Comparison of ENCODE assay signal across 24 cellular contexts in the genomic region with DNA sequence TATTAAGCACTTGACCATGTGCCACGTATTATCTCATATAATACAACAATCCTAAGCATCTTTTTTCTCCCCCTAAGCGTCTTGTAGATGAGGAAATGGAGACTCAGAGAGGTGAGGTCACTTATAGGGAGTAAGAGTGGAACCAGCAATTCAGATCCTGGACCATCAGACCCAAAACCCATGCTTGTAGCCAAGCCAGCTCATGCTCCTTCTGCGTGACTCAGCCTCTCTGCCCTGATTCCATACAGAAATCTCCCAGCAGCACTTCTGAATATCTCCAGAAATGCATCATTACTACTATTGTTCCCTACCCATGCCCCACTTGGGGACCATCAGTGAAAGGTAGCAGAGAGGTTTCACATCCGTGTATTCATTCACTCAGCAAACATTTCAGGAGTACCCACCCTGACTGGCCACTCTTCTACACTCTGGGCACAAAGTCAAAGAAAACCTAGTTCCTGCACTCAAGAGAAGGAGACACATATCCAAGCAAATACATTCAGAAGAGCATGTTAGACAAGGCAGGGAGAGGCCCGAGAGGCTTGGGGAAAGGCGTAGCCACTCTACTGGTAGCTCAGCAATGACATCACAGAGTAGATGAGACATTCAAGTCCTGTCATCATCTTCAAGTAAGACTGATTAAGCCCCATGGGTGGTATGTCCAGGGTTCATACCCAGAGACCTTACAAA.
DNase-seq lines count a peak whose midpoint lies in the region; ATAC-seq and TF ChIP-seq lines count a peak whose summit lies in the region.
"Had no signal": no experiment of that assay in that cellular context is flagged by ENCODE, and none has a peak within 500 bp of the region (broad histone marks: within the 10 kb centered on the region; RNA-seq: fewer than 3 reads in every experiment).

No MANE protein-coding gene starts in this region.

- H3K27me3 ChIP-seq in MG63, result no peaks in the 10 kb centered on the region
- H3K27me3 ChIP-seq: BLaER1 treated with 17β-estradiol and CSF1 and Interleukin-3, amounts not matched to agents 10 nM and 100 nM; esophagus muscularis mucosa; ovary; upper lobe of left lung had no signal

- no peak for TF ChIP-seq CTCF in choroid plexus epithelial cell (conservative IDR thresholded peaks at IDR 0.05; ENCODE audit: low read depth, low read length)

- DNase-seq in AG08395 (ENCODE audit: low spot score) (peak; percentile 64), MG63 (peak; percentile 31), choroid plexus epithelial cell (ENCODE audit: low read depth) (peak; percentile 72), islet precursor cell (peak; percentile 25), NOMO-1 (lab: John Stamatoyannopoulos, UW; ENCODE audit: unreplicated experiment in 2 of 2) (no peak), retina (no peak)
- DNase-seq: activated CD4-positive, CD25-positive, alpha-beta regulatory T cell treated with anti-CD3 and anti-CD28 coated beads, Interleukin-2, amount 50 U/mL, for 72 hours; activated naive CD4-positive, alpha-beta T cell treated with anti-CD3 and anti-CD28 coated beads, Interleukin-2, amount 10 ng/mL, durations not matched to agents 7 days and 5 days; activated T-cell treated with anti-CD3 and anti-CD28 coated beads, Interleukin-2, amount 50 U/mL, for 72 hours; aorta; Caco-2; DND-41; effector memory CD4-positive, alpha-beta T cell; midbrain; NCI-H1092 treated with DMSO at 0.1 percent for 48 hours; NCI-H2029; ovary had no signal

- ATAC-seq in GM21619 (IDR thresholded peaks at IDR 0.05; ENCODE audit: unreplicated experiment) (no peak), GM21737 (IDR thresholded peaks at IDR 0.05; ENCODE audit: unreplicated experiment) (no peak)
- ATAC-seq: A549; activated T-cell treated with anti-CD3 and anti-CD28 coated beads, Interleukin-2, amount 50 U/mL, for 72 hours; natural killer cell treated with Interleukin-12 subunit alpha and Interleukin-12 subunit beta and Interleukin-15 and Interleukin-18, amount 100 ng/mL, for 72 hours had no signal

- no peak overlapping the region for H3K4me3 ChIP-seq in MG63
- no peak overlapping the region for H3K4me3 ChIP-seq in choroid plexus epithelial cell (ENCODE audit: low read depth, low read length)
- H3K4me3 ChIP-seq: A549; BLaER1 treated with 17β-estradiol and CSF1 and Interleukin-3, amounts not matched to agents 10 nM and 100 nM; esophagus muscularis mucosa; ovary; upper lobe of left lung had no signal

- no peaks in the 10 kb centered on the region for H3K36me3 ChIP-seq in MG63
- H3K36me3 ChIP-seq: BLaER1 treated with 17β-estradiol and CSF1 and Interleukin-3, amounts not matched to agents 10 nM and 100 nM; esophagus muscularis mucosa; ovary; upper lobe of left lung had no signal

- H3K9me3 ChIP-seq in MG63, result no peaks in the 10 kb centered on the region
- H3K9me3 ChIP-seq: A549, Caco-2, esophagus muscularis mucosa, ovary, upper lobe of left lung had no signal

Comparison
In these comparisons a context has a peak if more than half of its experiments do, and no peak if none do; other contexts are left out.
1. DNase-seq: peak in AG08395 (single experiment), MG63 (single experiment), choroid plexus epithelial cell (single experiment) and islet precursor cell (single experiment); none in NOMO-1 (0 of 2) and retina (single experiment).